ENCODE assay signal across 21 cellular contexts in genomic region chr5:1540831-1541661, GRCh38. TPM values are rescaled to one million over a fixed set of nuclear protein-coding genes. Genes with fewer than 3 reads are reported as not detected.
DNase-seq lines count a peak whose midpoint lies in the region; ATAC-seq, FAIRE-seq and TF ChIP-seq lines count a peak whose summit lies in the region.
"Had no signal": no experiment of that assay in that cellular context is flagged by ENCODE, and none has a peak within 500 bp of the region (broad histone marks: within the 10 kb centered on the region; RNA-seq: fewer than 3 reads in every experiment).

No MANE protein-coding gene starts in this region.

- DNase-seq in cardiac septum (ENCODE audit: low spot score): peak; percentile 49
- DNase-seq in heart right ventricle: no peak
- peak; percentile 67 for DNase-seq in coronary artery (ENCODE audit: low spot score)
- peak; percentile 54 for DNase-seq in osteoblast (ENCODE audit: insufficient read length, low spot score, missing footprints)
- peak; percentile 27 to 64 for DNase-seq in aorta
- no peak for DNase-seq in UCSD-AML1 (lab: John Stamatoyannopoulos, UW; ENCODE audit: unreplicated experiment)
- DNase-seq in GM19239 (ENCODE audit: insufficient read length, low spot score): no peak
- DNase-seq: activated CD4-positive, alpha-beta T cell treated with anti-CD3 and anti-CD28 coated beads for 1 hour; brain microvascular endothelial cell; dermis blood vessel endothelial cell; erythroblast; gastrocnemius medialis; H7; NCI-H146; NCI-H748 treated with DMSO at 0.1 percent for 48 hours; PC-3; stimulated activated CD8-positive, alpha-beta memory T cell treated with anti-CD3 and anti-CD28 coated beads, Interleukin-4, amount 100 ng/mL, for 48 hours had no signal

- H3K4me2 ChIP-seq in osteoblast (ENCODE audit: insufficient read depth, low read length): no peak overlapping the region
- H3K4me2 ChIP-seq: smooth muscle cell had no signal

- H2AFZ ChIP-seq in osteoblast (ENCODE audit: low read length): no peak overlapping the region

- no peaks in the 10 kb centered on the region for H3K79me2 ChIP-seq in osteoblast (ENCODE audit: insufficient read depth, low read length)

- H4K20me1 ChIP-seq in osteoblast (ENCODE audit: insufficient read depth, low read length): no peaks in the 10 kb centered on the region

- H3K36me3 ChIP-seq in heart right ventricle: no peaks in the 10 kb centered on the region
- H3K36me3 ChIP-seq in osteoblast (ENCODE audit: insufficient read depth, low read length): no peaks in the 10 kb centered on the region
- no peaks in the 10 kb centered on the region for H3K36me3 ChIP-seq in aorta (ENCODE audit: control insufficient read depth in 1 of 2, insufficient read depth in 2 of 2, low read length in 1 of 2)
- H3K36me3 ChIP-seq: brain microvascular endothelial cell, gastrocnemius medialis had no signal

- H3K27ac ChIP-seq in heart right ventricle (peak overlapping the region in 3 of 10 donors; percentile 3 to 58 (median 42)), coronary artery (peak overlapping the region in 1 of 2 donors; percentile 16), osteoblast (ENCODE audit: low read depth, low read length) (no peak overlapping the region), aorta (ENCODE audit: low read depth in 1 of 2, low read length in 2 of 2) (peak overlapping the region in 1 of 2 donors; percentile 4)
- H3K27ac ChIP-seq: brain microvascular endothelial cell, gastrocnemius medialis, SK-N-MC had no signal

- TF ChIP-seq CTCF in heart right ventricle (IDR thresholded peaks at IDR 0.05) (no peak), coronary artery (IDR thresholded peaks at IDR 0.05) (no peak), osteoblast (IDR thresholded peaks at IDR 0.05; ENCODE audit: extremely low read depth, low read depth, low read length) (no peak)

- intact Hi-C loops in cardiac septum (cut with DNase I): no loop called here
- intact Hi-C loops in heart right ventricle (cut with DNase I): no loop called here
- intact Hi-C loops in aorta (cut with DNase I): no loop called here

- ATAC-seq in heart right ventricle (no peak), aorta (ENCODE audit: low FRiP score) (no peak), GM18511 (IDR thresholded peaks at IDR 0.05; ENCODE audit: unreplicated experiment) (no peak)
- ATAC-seq: activated naive CD4-positive, alpha-beta T cell treated with anti-CD3 and anti-CD28 coated beads, Interleukin-2, amount 50 U/mL, for 72 hours; gastrocnemius medialis; PC-3 had no signal

- no peak overlapping the region for H3K4me3 ChIP-seq in heart right ventricle
- H3K4me3 ChIP-seq in coronary artery: no peak overlapping the region
- H3K4me3 ChIP-seq in osteoblast (ENCODE audit: insufficient read depth, low read length): no peak overlapping the region
- no peak overlapping the region for H3K4me3 ChIP-seq in aorta (ENCODE audit: low read length in 2 of 2)
- H3K4me3 ChIP-seq: gastrocnemius medialis, SK-N-MC, smooth muscle cell had no signal

- FAIRE-seq in GM19239 (lab: Jason Lieb, UNC): no peak

- H3K27me3 ChIP-seq in heart right ventricle (no peaks in the 10 kb centered on the region), osteoblast (ENCODE audit: insufficient read depth, low read length) (peaks cover 3% of the 10 kb centered on the region), aorta (ENCODE audit: control insufficient read depth in 1 of 2, insufficient read depth in 2 of 2, low read length in 1 of 2) (no peaks in the 10 kb centered on the region)
- H3K27me3 ChIP-seq: gastrocnemius medialis had no signal

- no peaks in the 10 kb centered on the region for H3K9me3 ChIP-seq in heart right ventricle
- no peaks in the 10 kb centered on the region for H3K9me3 ChIP-seq in osteoblast (ENCODE audit: low read depth, low read length)
- no peaks in the 10 kb centered on the region for H3K9me3 ChIP-seq in aorta (ENCODE audit: control insufficient read depth, low read length)
- H3K9me3 ChIP-seq: gastrocnemius medialis had no signal

- peaks cover 0 to 30% (median 3%) of the 10 kb centered on the region in 9 donors for H3K4me1 ChIP-seq in heart right ventricle
- peaks cover 13% of the 10 kb centered on the region for H3K4me1 ChIP-seq in osteoblast (ENCODE audit: insufficient read depth, low read length)
- no peaks in the 10 kb centered on the region for H3K4me1 ChIP-seq in aorta (ENCODE audit: control insufficient read depth in 1 of 2, insufficient read depth in 2 of 2, low read length in 2 of 2)
- H3K4me1 ChIP-seq: gastrocnemius medialis had no signal

- 92 to 93% methylated on average over 11 of the region's 11 CpGs for WGBS in heart right ventricle, 2 donors
- 88 to 90% methylated on average over 11 of the region's 11 CpGs for WGBS in aorta, 2 donors

RNA-seq across cellular contexts. Expression of gene LPCAT1, which starts 17.3 kb away (rescaled TPM):
- total RNA-seq in cardiac septum (14.7 TPM), heart right ventricle (10 to 100 TPM in 3 of 10 donors, 1 to 10 TPM in 7; 5.6 to 25.5 (median 8.9) TPM), osteoblast (11.6 and 15.6 TPM in 2 replicates), aorta (10 to 100 TPM; 38.7 to 68.7 TPM)
- polyA plus RNA-seq in heart right ventricle (10 to 100 TPM; 14.8 to 23.8 TPM), aorta (10 to 100 TPM in 1 of 2 donors, 1 to 10 TPM in 1; 6.4 to 34.2 TPM)

Comparison
In these comparisons a context has a peak if more than half of its experiments do, and no peak if none do; other contexts are left out.
1. DNase-seq: peak in cardiac septum (single experiment), coronary artery (single experiment), osteoblast (single experiment) and aorta (2 of 2); none in heart right ventricle (0 of 2), UCSD-AML1 (single experiment) and GM19239 (single experiment).